Comparison of ENCODE assay signal across 10 cellular contexts in genomic region chr1:212669102-212669501, GRCh38. TPM values are rescaled to one million over a fixed set of nuclear protein-coding genes. Genes with fewer than 3 reads are reported as not detected.
DNase-seq lines count a peak whose midpoint lies in the region; ATAC-seq lines count a peak whose summit lies in the region.
"Had no signal": no experiment of that assay in that cellular context is flagged by ENCODE, and none has a peak within 500 bp of the region (broad histone marks: within the 10 kb centered on the region; RNA-seq: fewer than 3 reads in every experiment).

No MANE protein-coding gene starts in this region.

- H3K27me3 ChIP-seq in naive thymus-derived CD4-positive, alpha-beta T cell (ENCODE audit: control insufficient read depth in 2 of 2, insufficient read depth in 2 of 2, low read length in 2 of 2) = no peaks in the 10 kb centered on the region

- peaks cover 4 to 37% (median 5%) of the 10 kb centered on the region in 7 donors for H3K4me1 Mint-ChIP-seq in naive thymus-derived CD4-positive, alpha-beta T cell

- H3K36me3 Mint-ChIP-seq in naive thymus-derived CD4-positive, alpha-beta T cell = no peaks in the 10 kb centered on the region

- DNase-seq in NCI-H1694 treated with DMSO at 0.1 percent for 48 hours (lab: John Stamatoyannopoulos, UW) (peak; percentile 49), NCI-H1694 (lab: John Stamatoyannopoulos, UW) (no peak), NCI-H2227 (lab: John Stamatoyannopoulos, UW; ENCODE audit: unreplicated experiment) (peak; percentile 11), dermis blood vessel endothelial cell (peak; percentile 75), renal cortical epithelial cell (ENCODE audit: low read depth) (peak; percentile 24)
- no peak for DNase-seq in naive thymus-derived CD4-positive, alpha-beta T cell

- CTCF ChIA-PET in naive thymus-derived CD4-positive, alpha-beta T cell (lab: Charles Lee) = interaction anchor here (5.5 kb wide), 1 partner anchor 113 kb away, joined by 60 read pairs; no protein-coding TSS in a partner anchor

- ATAC-seq in naive thymus-derived CD4-positive, alpha-beta T cell = no peak
- ATAC-seq in HG02852 (IDR thresholded peaks at IDR 0.05; ENCODE audit: unreplicated experiment) (no peak), HG03460 (IDR thresholded peaks at IDR 0.05; ENCODE audit: unreplicated experiment) (no peak)

- no peaks in the 10 kb centered on the region for H3K9me3 ChIP-seq in naive thymus-derived CD4-positive, alpha-beta T cell (ENCODE audit: control insufficient read depth in 2 of 3, low read length in 3 of 3)

- no peak overlapping the region for H3K4me3 ChIP-seq in naive thymus-derived CD4-positive, alpha-beta T cell (ENCODE audit: low read length)

- H3K27ac Mint-ChIP-seq in naive thymus-derived CD4-positive, alpha-beta T cell = no peak overlapping the region
- H3K27ac Mint-ChIP-seq: activated T-helper 2 cell treated with anti-CD3 and anti-CD28 coated beads, Interferon-gamma antibody, Interleukin-2, Interleukin-4, amounts not matched to agents 10 μg/mL and 5 μg/mL and 100 μg/mL, durations not matched to agents 14 hours and 24 hours and 36 hours had no signal

- H3K36me3 ChIP-seq in naive thymus-derived CD4-positive, alpha-beta T cell (ENCODE audit: control insufficient read depth in 2 of 3, insufficient read depth in 3 of 3, low read length in 3 of 3) = no peaks in the 10 kb centered on the region

- H3K27me3 Mint-ChIP-seq in naive thymus-derived CD4-positive, alpha-beta T cell = peaks cover 5 to 21% (median 18%) of the 10 kb centered on the region in 5 donors

- peaks cover 0 to 6% of the 10 kb centered on the region in 2 donors for H3K4me1 ChIP-seq in naive thymus-derived CD4-positive, alpha-beta T cell (ENCODE audit: control insufficient read depth in 2 of 2, insufficient read depth in 2 of 2, low read length in 2 of 2)

- no peak overlapping the region for H3K27ac ChIP-seq in naive thymus-derived CD4-positive, alpha-beta T cell (ENCODE audit: low read depth, low read length)
- H3K27ac ChIP-seq: C4-2B had no signal

- intact Hi-C loops in naive thymus-derived CD4-positive, alpha-beta T cell (cut with micrococcal nuclease) = no loop called here

- POLR2A ChIA-PET in naive thymus-derived CD4-positive, alpha-beta T cell (lab: Charles Lee) = no interaction called here

- no peak overlapping the region for H3K4me3 Mint-ChIP-seq in naive thymus-derived CD4-positive, alpha-beta T cell

- H3K9me3 Mint-ChIP-seq in naive thymus-derived CD4-positive, alpha-beta T cell = no peaks in the 10 kb centered on the region
- H3K9me3 Mint-ChIP-seq: activated T-helper 2 cell treated with anti-CD3 and anti-CD28 coated beads, Interferon-gamma antibody, Interleukin-2, Interleukin-4, amounts not matched to agents 10 μg/mL and 5 μg/mL and 100 μg/mL, durations not matched to agents 14 hours and 24 hours and 36 hours had no signal

RNA-seq across cellular contexts. Expression of gene BATF3, which starts 30.5 kb away (rescaled TPM):
- total RNA-seq in dermis blood vessel endothelial cell (1.7 and 2.4 TPM in 2 replicates), renal cortical epithelial cell (0.55 and 3.6 TPM in 2 replicates)
- total RNA-seq in naive thymus-derived CD4-positive, alpha-beta T cell = 10 to 100 TPM in 1 of 5 experiments, 1 to 10 TPM in 3, under 1 TPM in 1; 0.27 to 40.2 (median 1.2) TPM
- under 1 TPM; 0.69 to 0.98 TPM for polyA plus RNA-seq in naive thymus-derived CD4-positive, alpha-beta T cell

Comparison
In these comparisons a context has a peak if more than half of its experiments do, and no peak if none do; other contexts are left out.
1. DNase-seq: peak in NCI-H1694 treated with DMSO at 0.1 percent for 48 hours (single experiment), NCI-H2227 (single experiment), dermis blood vessel endothelial cell (single experiment) and renal cortical epithelial cell (single experiment); none in NCI-H1694 (single experiment) and naive thymus-derived CD4-positive, alpha-beta T cell (0 of 9).